15 cellular contexts compared by ENCODE assay signal in genomic region chr7:150335101-150335773, GRCh38. TPM values are rescaled to one million over a fixed set of nuclear protein-coding genes. Genes with fewer than 3 reads are reported as not detected.
A peak's percentile ranks its signal among the peaks of the same experiment; 100 is the strongest.
DNase-seq lines count a peak whose midpoint lies in the region; ATAC-seq and TF ChIP-seq lines count a peak whose summit lies in the region.
"Had no signal": no experiment of that assay in that cellular context is flagged by ENCODE, and none has a peak within 500 bp of the region (broad histone marks: within the 10 kb centered on the region; RNA-seq: fewer than 3 reads in every experiment).

No MANE protein-coding gene starts in this region.

- H3K4me3 Mint-ChIP-seq in brain: peak overlapping the region in 2 of 5 experiments; percentile 30 to 54
- H3K4me3 Mint-ChIP-seq in Caco-2 (ENCODE audit: unreplicated experiment): no peak overlapping the region

- intact Hi-C loops in tibial artery (cut with DNase I; ENCODE audit: low total_unique reads) (loop anchor here (5.0 kb wide), 1 partner anchor 47 kb away; no protein-coding TSS in a partner anchor), Caco-2 (cut with micrococcal nuclease; ENCODE audit: unreplicated experiment) (no loop called here)

- H3K27me3 Mint-ChIP-seq in brain: peaks cover 14% of the 10 kb centered on the region
- H3K27me3 Mint-ChIP-seq in Caco-2 (ENCODE audit: insufficient read depth, unreplicated experiment): no peaks in the 10 kb centered on the region

- H3K36me3 Mint-ChIP-seq in brain (no peaks in the 10 kb centered on the region), Caco-2 (ENCODE audit: insufficient read depth, unreplicated experiment) (peaks cover 20% of the 10 kb centered on the region)

- H3K4me1 ChIP-seq in tibial artery (peaks cover 0 to 32% (median 22%) of the 10 kb centered on the region in 4 donors), Caco-2 (no peaks in the 10 kb centered on the region)

- ATAC-seq in left lobe of liver: peak; percentile 40

- no peaks in the 10 kb centered on the region for H3K27me3 ChIP-seq in tibial artery
- no peaks in the 10 kb centered on the region for H3K27me3 ChIP-seq in Caco-2 (replicated peaks; ENCODE audit: control insufficient read depth, insufficient read depth, low read length)

- peak; percentile 60 for DNase-seq in DMS 273 (lab: John Stamatoyannopoulos, UW; ENCODE audit: unreplicated experiment)
- DNase-seq in DMS 273 treated with DMSO at 0.1 percent for 48 hours (lab: John Stamatoyannopoulos, UW): no peak
- DNase-seq in left lobe of liver (ENCODE audit: low spot score): no peak
- DNase-seq in tibial artery: no peak
- no peak for DNase-seq in NCI-H510A (lab: John Stamatoyannopoulos, UW)
- DNase-seq in Caco-2: no peak
- no peak for DNase-seq in substantia nigra (lab: John Stamatoyannopoulos, UW)
- DNase-seq: activated CD4-positive, alpha-beta T cell treated with anti-CD3 and anti-CD28 coated beads for 1 hour; activated naive CD4-positive, alpha-beta T cell treated with Interleukin-2 at 50 U/mL for 16 hours; NCI-H446 treated with DMSO at 0.1 percent for 48 hours; SIG-M5; stimulated activated CD4-positive, alpha-beta T cell treated with anti-CD3 and anti-CD28 coated beads, Interleukin-4, amount 100 ng/mL, for 1 hour had no signal

- H3K27ac Mint-ChIP-seq in brain (peak overlapping the region; percentile 67 to 91 (median 87)), Caco-2 (ENCODE audit: unreplicated experiment) (no peak overlapping the region)

- BruUV-seq in Caco-2 (replicated peaks; lab: Mats Ljungman, UMichigan): no TSS peak

- H3K9me3 Mint-ChIP-seq in brain: no peaks in the 10 kb centered on the region
- no peaks in the 10 kb centered on the region for H3K9me3 Mint-ChIP-seq in Caco-2 (ENCODE audit: unreplicated experiment)

- H3K9me3 ChIP-seq in tibial artery: no peaks in the 10 kb centered on the region
- H3K9me3 ChIP-seq in Caco-2: no peaks in the 10 kb centered on the region
- H3K9me3 ChIP-seq: neutrophil had no signal

- no peak for TF ChIP-seq CTCF in brain (conservative IDR thresholded peaks at IDR 0.05)
- no peak for TF ChIP-seq CTCF in tibial artery (IDR thresholded peaks at IDR 0.05)
- no peak for TF ChIP-seq CTCF in Caco-2 (IDR thresholded peaks at IDR 0.05; ENCODE audit: insufficient read depth in 1 of 2, low read depth in 1 of 2, low read length in 1 of 2, severe bottlenecking in 1 of 2, unreplicated experiment in 1 of 2)

- H3K27ac ChIP-seq in tibial artery: peak overlapping the region; percentile 30 to 50
- no peak overlapping the region for H3K27ac ChIP-seq in substantia nigra (ENCODE audit: low read depth, low read length, poor library complexity, severe bottlenecking)
- H3K27ac ChIP-seq: 22Rv1, neutrophil had no signal

- CTCF ChIA-PET in Caco-2 (lab: Charles Lee): no interaction called here

- H3K4me3 ChIP-seq in tibial artery: no peak overlapping the region
- H3K4me3 ChIP-seq in Caco-2 (ENCODE audit: low read depth, low read length): no peak overlapping the region

- H3K4me1 Mint-ChIP-seq in brain (peaks cover 46% of the 10 kb centered on the region), Caco-2 (ENCODE audit: low read depth, unreplicated experiment) (no peaks in the 10 kb centered on the region)

- H3K36me3 ChIP-seq in tibial artery (peaks cover 0 to 25% (median 0%) of the 10 kb centered on the region in 3 donors), Caco-2 (ENCODE audit: control insufficient read depth, insufficient read depth, low read length) (peaks cover 5% of the 10 kb centered on the region; the same call in 1 of the 2 replicates)

- POLR2A ChIA-PET in Caco-2 (lab: Charles Lee): no interaction called here

RNA-seq across cellular contexts. Expression of gene RARRES2, which starts 6.2 kb away (rescaled TPM):
- polyA plus RNA-seq in brain (ENCODE audit: insufficient read depth, low read depth, low replicate concordance): 33.0 TPM
- total RNA-seq in left lobe of liver (852 TPM), Caco-2 (2022) (not detected in 2 replicates)

RNA-seq across cellular contexts. Expression of gene ACTR3C, which starts 11.9 kb away (rescaled TPM):
- 3.0 TPM for polyA plus RNA-seq in brain (ENCODE audit: insufficient read depth, low read depth, low replicate concordance)
- total RNA-seq in left lobe of liver (27.6 TPM), Caco-2 (2022) (8.0 and 9.2 TPM in 2 replicates)

RNA-seq across cellular contexts. Expression of gene LRRC61, which starts 12.1 kb away (rescaled TPM):
- polyA plus RNA-seq in brain (ENCODE audit: insufficient read depth, low read depth, low replicate concordance): 90.8 TPM
- 14.0 TPM for total RNA-seq in left lobe of liver
- total RNA-seq in Caco-2 (2022): 32.4 and 35.8 TPM in 2 replicates

RNA-seq across cellular contexts. Expression of gene REPIN1, which starts 33.4 kb away (rescaled TPM):
- polyA plus RNA-seq in brain (ENCODE audit: insufficient read depth, low read depth, low replicate concordance): 146 TPM
- total RNA-seq in left lobe of liver: 93.5 TPM
- 141 and 148 TPM in 2 replicates for total RNA-seq in Caco-2 (2022)

RNA-seq across cellular contexts. Expression of gene ZNF775, which starts 43.9 kb away (rescaled TPM):
- 23.0 TPM for polyA plus RNA-seq in brain (ENCODE audit: insufficient read depth, low read depth, low replicate concordance)
- total RNA-seq in left lobe of liver (0.88 TPM), Caco-2 (2022) (4.0 and 4.4 TPM in 2 replicates)

Comparison
In these comparisons a context has a peak if more than half of its experiments do, and no peak if none do; other contexts are left out.
1. RNA of gene RARRES2, which starts 6.2 kb away (total RNA-seq): 852 TPM in left lobe of liver (single experiment); not detected in Caco-2; every median in the first group is over 100 times any median in the second.